26 cellular contexts compared by ENCODE assay signal in genomic region chr14:87732562-87732961, GRCh38.
"Had no signal": no experiment of that assay in that cellular context is flagged by ENCODE, and none has a peak within 500 bp of the region (broad histone marks: within the 10 kb centered on the region; RNA-seq: fewer than 3 reads in every experiment).

No MANE protein-coding gene starts in this region.

- H3K4me2 ChIP-seq: hepatocyte, smooth muscle cell had no signal

- H3K36me3 ChIP-seq: gastroesophageal sphincter, left ventricle myocardium inferior, right atrium auricular region, stomach, suprapubic skin, tibial artery had no signal

- H2AFZ ChIP-seq: hepatocyte had no signal

- H3K4me1 ChIP-seq: gastroesophageal sphincter, left ventricle myocardium inferior, right atrium auricular region, stomach, suprapubic skin, tibial artery had no signal

- DNase-seq: activated CD4-positive, alpha-beta T cell treated with anti-CD3 and anti-CD28 coated beads for 4 hours; activated CD4-positive, alpha-beta T cell treated with anti-CD3 and anti-CD28 coated beads, Interleukin-2, amount 50 U/mL, for 4 hours; activated naive CD4-positive, alpha-beta T cell; activated T-cell treated with anti-CD3 and anti-CD28 coated beads for 4 hours; activated T-cell treated with anti-CD3 and anti-CD28 coated beads, Interleukin-2, amount 50 U/mL, for 72 hours; anterior cingulate cortex; effector memory CD8-positive, alpha-beta T cell; erythroblast; islet precursor cell; left ventricle myocardium inferior; mucosa of descending colon; stimulated activated CD4-positive, alpha-beta T cell treated with anti-CD3 and anti-CD28 coated beads, Interleukin-1b, Interleukin-23, amount 100 ng/mL, for 48 hours; stimulated activated CD4-positive, alpha-beta T cell treated with anti-CD3 and anti-CD28 coated beads, Interleukin-4, amount 100 ng/mL, for 4 hours; stimulated activated CD8-positive, alpha-beta memory T cell treated with anti-CD3 and anti-CD28 coated beads, Interleukin-4, amount 100 ng/mL, for 48 hours; stimulated activated naive B cell treated with anti-CD40 and anti-IgM and Interleukin-4, amounts not matched to agents 10 μg/mL and 1 μg/mL and 100 μg/mL, for 72 hours; stomach; tibial artery had no signal

- H3K27me3 ChIP-seq: gastroesophageal sphincter, hepatocyte, right atrium auricular region, stomach, suprapubic skin, tibial artery had no signal

- ATAC-seq: activated naive CD4-positive, alpha-beta T cell treated with anti-CD3 and anti-CD28 coated beads, Interleukin-2, amount 50 U/mL, for 72 hours; activated T-cell treated with anti-CD3 and anti-CD28 coated beads, Interleukin-2, amount 50 U/mL, for 72 hours; effector memory CD8-positive, alpha-beta T cell; gastroesophageal sphincter; mucosa of descending colon; natural killer cell treated with Interleukin-12 subunit alpha and Interleukin-12 subunit beta and Interleukin-15 and Interleukin-18, amount 100 ng/mL, for 72 hours; stimulated activated naive B cell treated with anti-CD40 and anti-IgM and Interleukin-4, amounts not matched to agents 10 μg/mL and 1 μg/mL and 100 μg/mL, for 72 hours had no signal

- H3K79me2 ChIP-seq: hepatocyte had no signal

- H3K4me3 ChIP-seq: gastroesophageal sphincter, hepatocyte, left ventricle myocardium inferior, lung, mucosa of descending colon, right atrium auricular region, smooth muscle cell, stomach, suprapubic skin, tibial artery had no signal

- H3K9me3 ChIP-seq: gastroesophageal sphincter, left ventricle myocardium inferior, right atrium auricular region, suprapubic skin, tibial artery had no signal

- H3K27ac ChIP-seq: gastroesophageal sphincter, hepatocyte, left ventricle myocardium inferior, right atrium auricular region, stomach, suprapubic skin, tibial artery, VCaP had no signal
